Comparison of ENCODE assay signal across 8 cellular contexts in genomic region chr18:77071711-77072292, GRCh38.
DNase-seq lines count a peak whose midpoint lies in the region; ATAC-seq and TF ChIP-seq lines count a peak whose summit lies in the region.

No MANE protein-coding gene starts in this region.

- peak; percentile 95 for DNase-seq in M059J (ENCODE audit: low read depth)
- peak; percentile 60 for DNase-seq in activated CD8-positive, alpha-beta T cell treated with anti-CD3 and anti-CD28 coated beads, Interleukin-2, amount 10 ng/mL, durations not matched to agents 7 days and 5 days
- peak; percentile 96 for DNase-seq in fibroblast of pulmonary artery (ENCODE audit: low read depth)
- DNase-seq in midbrain (lab: John Stamatoyannopoulos, UW), result no peak
- DNase-seq in NCI-H1436 (lab: John Stamatoyannopoulos, UW), result no peak

- H3K4me1 Mint-ChIP-seq in activated CD8-positive, alpha-beta T cell treated with anti-CD3 and anti-CD28 coated beads, Interleukin-2, amount 10 ng/mL, durations not matched to agents 7 days and 5 days (ENCODE audit: low read depth), result peaks cover 93% of the 10 kb centered on the region

- peak overlapping the region; percentile 61 for H3K27ac ChIP-seq in skeletal muscle tissue (ENCODE audit: low read depth, low read length)

- peaks cover 0 to 3% (median 0%) of the 10 kb centered on the region in 3 donors for H3K36me3 ChIP-seq in skeletal muscle tissue (ENCODE audit: control insufficient read depth in 3 of 3, insufficient read depth in 3 of 3, low read length in 3 of 3)

- TF ChIP-seq CTCF in fibroblast of pulmonary artery (IDR thresholded peaks at IDR 0.05; ENCODE audit: low read length, missing control alignments), result no peak

- no peaks in the 10 kb centered on the region for H3K27me3 ChIP-seq in skeletal muscle tissue (ENCODE audit: control insufficient read depth in 3 of 3, insufficient read depth in 3 of 3, low read length in 3 of 3)

- H3K27ac Mint-ChIP-seq in activated CD8-positive, alpha-beta T cell treated with anti-CD3 and anti-CD28 coated beads, Interleukin-2, amount 10 ng/mL, durations not matched to agents 7 days and 5 days, result peak overlapping the region; percentile 72

- peaks cover 84% of the 10 kb centered on the region for H3K36me3 Mint-ChIP-seq in activated CD8-positive, alpha-beta T cell treated with anti-CD3 and anti-CD28 coated beads, Interleukin-2, amount 10 ng/mL, durations not matched to agents 7 days and 5 days (ENCODE audit: low read depth)

- peaks cover 60 to 73% (median 65%) of the 10 kb centered on the region in 3 donors for H3K4me1 ChIP-seq in skeletal muscle tissue (ENCODE audit: control insufficient read depth in 3 of 3, insufficient read depth in 3 of 3, low read length in 3 of 3)

- no peaks in the 10 kb centered on the region for H3K9me3 ChIP-seq in skeletal muscle tissue (ENCODE audit: control insufficient read depth in 3 of 3, low read length in 3 of 3)

- no peaks in the 10 kb centered on the region for H3K27me3 Mint-ChIP-seq in activated CD8-positive, alpha-beta T cell treated with anti-CD3 and anti-CD28 coated beads, Interleukin-2, amount 10 ng/mL, durations not matched to agents 7 days and 5 days (ENCODE audit: low read depth)

- POLR2A ChIA-PET in activated CD8-positive, alpha-beta T cell treated with anti-CD3 and anti-CD28 coated beads, Interleukin-2, amount 10 ng/mL, durations not matched to agents 7 days and 5 days (lab: Charles Lee), result interaction anchor here (1.3 kb wide), 1 partner anchor 9 kb away, joined by 4 read pairs; no protein-coding TSS in a partner anchor

- no peak for ATAC-seq in activated CD8-positive, alpha-beta T cell treated with anti-CD3 and anti-CD28 coated beads, Interleukin-2, amount 10 ng/mL, durations not matched to agents 7 days and 5 days
- no peak for ATAC-seq in HG02642 (IDR thresholded peaks at IDR 0.05; ENCODE audit: poor library complexity, unreplicated experiment)
- no peak for ATAC-seq in GM21786 (IDR thresholded peaks at IDR 0.05; ENCODE audit: unreplicated experiment)

- no peak overlapping the region for H3K4me3 Mint-ChIP-seq in activated CD8-positive, alpha-beta T cell treated with anti-CD3 and anti-CD28 coated beads, Interleukin-2, amount 10 ng/mL, durations not matched to agents 7 days and 5 days

- H3K9me3 Mint-ChIP-seq in activated CD8-positive, alpha-beta T cell treated with anti-CD3 and anti-CD28 coated beads, Interleukin-2, amount 10 ng/mL, durations not matched to agents 7 days and 5 days (ENCODE audit: insufficient read depth), result no peaks in the 10 kb centered on the region

- CTCF ChIA-PET in activated CD8-positive, alpha-beta T cell treated with anti-CD3 and anti-CD28 coated beads, Interleukin-2, amount 10 ng/mL, durations not matched to agents 7 days and 5 days (lab: Charles Lee), result interaction anchor here (0.9 to 5.0 kb wide), 4 partner anchors 17 to 72 kb away, joined by 3 to 15 read pairs (median 6); no protein-coding TSS in a partner anchor

- H3K9ac ChIP-seq in skeletal muscle tissue (ENCODE audit: low read depth in 1 of 3, low read length in 3 of 3), result peak overlapping the region in 1 of 3 donors; percentile 13

- H3K4me3 ChIP-seq in fibroblast of pulmonary artery (replicated peaks; ENCODE audit: low read depth, low read length) (no peak overlapping the region), skeletal muscle tissue (ENCODE audit: low read length in 3 of 3) (no peak overlapping the region)

Comparison
In these comparisons a context has a peak if more than half of its experiments do, and no peak if none do; other contexts are left out.
1. DNase-seq: peak in M059J (single experiment), activated CD8-positive, alpha-beta T cell treated with anti-CD3 and anti-CD28 coated beads, Interleukin-2, amount 10 ng/mL, durations not matched to agents 7 days and 5 days (single experiment) and fibroblast of pulmonary artery (single experiment); none in midbrain (single experiment) and NCI-H1436 (single experiment).